8 cellular contexts compared by ENCODE assay signal in genomic region chr3:46368569-46368968, GRCh38. TPM values are rescaled to one million over a fixed set of nuclear protein-coding genes. Genes with fewer than 3 reads are reported as not detected.
A peak's percentile ranks its signal among the peaks of the same experiment; 100 is the strongest.
DNase-seq lines count a peak whose midpoint lies in the region; ATAC-seq and TF ChIP-seq lines count a peak whose summit lies in the region.

No MANE protein-coding gene starts in this region.

- no peaks in the 10 kb centered on the region for H3K27me3 ChIP-seq in MM.1S (replicated peaks; ENCODE audit: insufficient read depth, low read length)
- H3K27me3 ChIP-seq in smooth muscle cell (ENCODE audit: low read depth) = peaks cover 4% of the 10 kb centered on the region

- no peaks in the 10 kb centered on the region for H4K20me1 ChIP-seq in MM.1S (ENCODE audit: insufficient read depth, low read length)
- H4K20me1 ChIP-seq in smooth muscle cell (ENCODE audit: low read depth) = no peaks in the 10 kb centered on the region

- 0 out of 2 replicates have a peak, but pooled peaks cover 7% of the 10 kb centered on the region for H3F3A ChIP-seq in MM.1S (ENCODE audit: insufficient read depth, low read length)
- peaks cover 4% of the 10 kb centered on the region for H3F3A ChIP-seq in smooth muscle cell (ENCODE audit: low read depth)

- H3K27ac ChIP-seq in MM.1S (ENCODE audit: low read length) = peak overlapping the region; percentile 55; the same call in 1 of the 2 replicates
- no peak overlapping the region for H3K27ac ChIP-seq in smooth muscle cell (ENCODE audit: low read depth)

- H3K4me3 Mint-ChIP-seq in activated CD4-positive, alpha-beta memory T cell treated with anti-CD3 and anti-CD28 coated beads, Interleukin-2, amount 10 ng/mL, durations not matched to agents 7 days and 5 days = peak overlapping the region; percentile 1

- DNase-seq in MM.1S (peak; percentile 96), globus pallidus (ENCODE audit: low spot score) (peak; percentile 70), smooth muscle cell (lab: John Stamatoyannopoulos, UW; ENCODE audit: unreplicated experiment) (no peak), NCI-H2107 treated with DMSO at 0.1 percent for 48 hours (lab: John Stamatoyannopoulos, UW; ENCODE audit: unreplicated experiment) (no peak), HEK293T (ENCODE audit: extremely low spot score) (no peak), foreskin fibroblast (no peak)
- peak; percentile 86 for DNase-seq in activated CD4-positive, alpha-beta memory T cell treated with anti-CD3 and anti-CD28 coated beads, Interleukin-2, amount 10 ng/mL, durations not matched to agents 7 days and 5 days

- peaks cover 80% of the 10 kb centered on the region for H3K4me1 Mint-ChIP-seq in activated CD4-positive, alpha-beta memory T cell treated with anti-CD3 and anti-CD28 coated beads, Interleukin-2, amount 10 ng/mL, durations not matched to agents 7 days and 5 days

- H3K4me1 ChIP-seq in MM.1S (ENCODE audit: low read length) (peaks cover 52% of the 10 kb centered on the region), smooth muscle cell (ENCODE audit: low read depth) (no peaks in the 10 kb centered on the region)

- H3K4me2 ChIP-seq in MM.1S (ENCODE audit: low read depth, low read length) (peak overlapping the region; percentile 56), smooth muscle cell (no peak overlapping the region)

- WGBS in smooth muscle cell (ENCODE audit: low lambda C conversion rate) = 53% methylated on average over 7 of the region's 7 CpGs

- peak overlapping the region; percentile 59 for H3K27ac Mint-ChIP-seq in activated CD4-positive, alpha-beta memory T cell treated with anti-CD3 and anti-CD28 coated beads, Interleukin-2, amount 10 ng/mL, durations not matched to agents 7 days and 5 days

- ATAC-seq in GM19324 (IDR thresholded peaks at IDR 0.05; ENCODE audit: low FRiP score, unreplicated experiment) = peak; percentile 69

- TF ChIP-seq CTCF in MM.1S (IDR thresholded peaks at IDR 0.05; ENCODE audit: low read length) (peak; percentile 86), smooth muscle cell (IDR thresholded peaks at IDR 0.05; ENCODE audit: borderline replicate concordance, insufficient read depth, poor library complexity, severe bottlenecking) (peak; percentile 28), foreskin fibroblast (IDR thresholded peaks at IDR 0.05; ENCODE audit: low read depth, low read length) (no peak)

- peaks cover 10% of the 10 kb centered on the region for H3K27me3 Mint-ChIP-seq in activated CD4-positive, alpha-beta memory T cell treated with anti-CD3 and anti-CD28 coated beads, Interleukin-2, amount 10 ng/mL, durations not matched to agents 7 days and 5 days

- CTCF ChIA-PET in activated CD4-positive, alpha-beta memory T cell treated with anti-CD3 and anti-CD28 coated beads, Interleukin-2, amount 10 ng/mL, durations not matched to agents 7 days and 5 days (lab: Charles Lee) = interaction anchor here (0.6 to 10.0 kb wide), 36 partner anchors 8 to 430 kb away, joined by 3 to 184 read pairs (median 6); partner anchors contain the start of genes CCR1, CCR2, CCR5AS and CCRL2
- CTCF ChIA-PET in HEK293T (lab: Yijun Ruan, JAX) = interaction anchor here (1.6 kb wide), 1 partner anchor 92 kb away, joined by 5 read pairs; no protein-coding TSS in a partner anchor

- peak overlapping the region; percentile 38 for H3K9ac ChIP-seq in MM.1S (ENCODE audit: low read length)
- H3K9ac ChIP-seq in smooth muscle cell (ENCODE audit: low read depth) = no peak overlapping the region

- H3K79me2 ChIP-seq in MM.1S (ENCODE audit: low read length) = no peaks in the 10 kb centered on the region
- no peaks in the 10 kb centered on the region for H3K79me2 ChIP-seq in smooth muscle cell (ENCODE audit: low read depth)

- H3K9me3 ChIP-seq in MM.1S (replicated peaks; ENCODE audit: insufficient read depth, low read length) (no peaks in the 10 kb centered on the region), smooth muscle cell (replicated peaks; ENCODE audit: low read depth) (no peaks in the 10 kb centered on the region)

- H3K4me3 ChIP-seq in MM.1S (ENCODE audit: low read length) (no peak overlapping the region), smooth muscle cell (no peak overlapping the region), foreskin fibroblast (ENCODE audit: low read depth in 1 of 2, low read length in 2 of 2) (no peak overlapping the region)

- H3K36me3 Mint-ChIP-seq in activated CD4-positive, alpha-beta memory T cell treated with anti-CD3 and anti-CD28 coated beads, Interleukin-2, amount 10 ng/mL, durations not matched to agents 7 days and 5 days (ENCODE audit: low read depth) = peaks cover 40% of the 10 kb centered on the region

- peaks cover 2% of the 10 kb centered on the region for H3K9me3 Mint-ChIP-seq in activated CD4-positive, alpha-beta memory T cell treated with anti-CD3 and anti-CD28 coated beads, Interleukin-2, amount 10 ng/mL, durations not matched to agents 7 days and 5 days

- POLR2A ChIA-PET in activated CD4-positive, alpha-beta memory T cell treated with anti-CD3 and anti-CD28 coated beads, Interleukin-2, amount 10 ng/mL, durations not matched to agents 7 days and 5 days (lab: Charles Lee) = interaction anchor here (0.7 to 12.1 kb wide), 24 partner anchors 9 to 424 kb away, joined by 3 to 414 read pairs (median 30); partner anchors contain the start of genes CCR1, CCR2, CCR3 and CXCR6
- POLR2A ChIA-PET in HEK293T (lab: Yijun Ruan, JAX) = no interaction called here

- H2AFZ ChIP-seq in MM.1S (ENCODE audit: low read length) (peak overlapping the region; percentile 63), smooth muscle cell (ENCODE audit: low read depth) (peak overlapping the region; percentile 4)

- H3K9me2 ChIP-seq in MM.1S (replicated peaks; ENCODE audit: insufficient read depth, low read length) = no peaks in the 10 kb centered on the region

- H3K36me3 ChIP-seq in MM.1S (replicated peaks; ENCODE audit: insufficient read depth, low read length) = no peaks in the 10 kb centered on the region
- H3K36me3 ChIP-seq in smooth muscle cell (ENCODE audit: low read depth) = no peaks in the 10 kb centered on the region

TF ChIP-seq in HEK293T, 16 proteins besides CTCF, POLR2A, EP300 and RAD21:
- TF ChIP-seq, protein P1, sequence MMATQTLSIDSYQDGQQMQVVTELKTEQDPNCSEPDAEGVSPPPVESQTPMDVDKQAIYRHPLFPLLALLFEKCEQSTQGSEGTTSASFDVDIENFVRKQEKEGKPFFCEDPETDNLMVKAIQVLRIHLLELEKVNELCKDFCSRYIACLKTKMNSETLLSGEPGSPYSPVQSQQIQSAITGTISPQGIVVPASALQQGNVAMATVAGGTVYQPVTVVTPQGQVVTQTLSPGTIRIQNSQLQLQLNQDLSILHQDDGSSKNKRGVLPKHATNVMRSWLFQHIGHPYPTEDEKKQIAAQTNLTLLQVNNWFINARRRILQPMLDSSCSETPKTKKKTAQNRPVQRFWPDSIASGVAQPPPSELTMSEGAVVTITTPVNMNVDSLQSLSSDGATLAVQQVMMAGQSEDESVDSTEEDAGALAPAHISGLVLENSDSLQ (IDR thresholded peaks at IDR 0.05) = no peak
- no peak for TF ChIP-seq FOXK2 (IDR thresholded peaks at IDR 0.05)
- no peak for TF ChIP-seq ARNT (IDR thresholded peaks at IDR 0.05)
- TF ChIP-seq L3MBTL2 (conservative IDR thresholded peaks at IDR 0.05) = no peak
- no peak for TF ChIP-seq SUZ12 (IDR thresholded peaks at IDR 0.05)
- TF ChIP-seq CTBP1 (IDR thresholded peaks at IDR 0.05; ENCODE audit: borderline replicate concordance) = no peak
- no peak for TF ChIP-seq FOXA1 (IDR thresholded peaks at IDR 0.05)
TF ChIP-seq in HEK293T: peak in this region for 0.

RNA-seq across cellular contexts. Expression of gene CCR5, which starts 2.2 kb away (rescaled TPM):
- total RNA-seq in activated CD4-positive, alpha-beta memory T cell treated with anti-CD3 and anti-CD28 coated beads, Interleukin-2, amount 10 ng/mL, durations not matched to agents 7 days and 5 days = 10 to 100 TPM; 80.2 to 85.3 TPM
- total RNA-seq in smooth muscle cell = not detected in 2 replicates
- polyA plus RNA-seq in smooth muscle cell = not detected in 2 replicates

RNA-seq across cellular contexts. Expression of gene CCR2, which starts 14.7 kb away (rescaled TPM):
- 100 to 1,000 TPM; 167 to 174 TPM for total RNA-seq in activated CD4-positive, alpha-beta memory T cell treated with anti-CD3 and anti-CD28 coated beads, Interleukin-2, amount 10 ng/mL, durations not matched to agents 7 days and 5 days
- not detected in 2 replicates for total RNA-seq in smooth muscle cell
- not detected in 2 replicates for polyA plus RNA-seq in smooth muscle cell

RNA-seq across cellular contexts. Expression of gene CCRL2, which starts 38.5 kb away (rescaled TPM):
- total RNA-seq in activated CD4-positive, alpha-beta memory T cell treated with anti-CD3 and anti-CD28 coated beads, Interleukin-2, amount 10 ng/mL, durations not matched to agents 7 days and 5 days = 1 to 10 TPM; 5.4 to 6.2 TPM
- total RNA-seq in smooth muscle cell = not detected in 2 replicates
- polyA plus RNA-seq in smooth muscle cell = not detected in 2 replicates

Comparison
In these comparisons a context has a peak if more than half of its experiments do, and no peak if none do; other contexts are left out.
1. DNase-seq: peak in MM.1S (single experiment), activated CD4-positive, alpha-beta memory T cell treated with anti-CD3 and anti-CD28 coated beads, Interleukin-2, amount 10 ng/mL, durations not matched to agents 7 days and 5 days (single experiment) and globus pallidus (single experiment); none in smooth muscle cell (single experiment), NCI-H2107 treated with DMSO at 0.1 percent for 48 hours (single experiment), HEK293T (single experiment) and foreskin fibroblast (0 of 2).
2. RNA of gene CCR5, which starts 2.2 kb away (total RNA-seq): 80.2 to 85.3 TPM in activated CD4-positive, alpha-beta memory T cell treated with anti-CD3 and anti-CD28 coated beads, Interleukin-2, amount 10 ng/mL, durations not matched to agents 7 days and 5 days; not detected in smooth muscle cell; every median in the first group is over 10 times any median in the second.
3. RNA of gene CCR2, which starts 14.7 kb away (total RNA-seq): 167 to 174 TPM in activated CD4-positive, alpha-beta memory T cell treated with anti-CD3 and anti-CD28 coated beads, Interleukin-2, amount 10 ng/mL, durations not matched to agents 7 days and 5 days; not detected in smooth muscle cell; every median in the first group is over 100 times any median in the second.